25 cellular contexts compared by ENCODE assay signal in the genomic region with DNA sequence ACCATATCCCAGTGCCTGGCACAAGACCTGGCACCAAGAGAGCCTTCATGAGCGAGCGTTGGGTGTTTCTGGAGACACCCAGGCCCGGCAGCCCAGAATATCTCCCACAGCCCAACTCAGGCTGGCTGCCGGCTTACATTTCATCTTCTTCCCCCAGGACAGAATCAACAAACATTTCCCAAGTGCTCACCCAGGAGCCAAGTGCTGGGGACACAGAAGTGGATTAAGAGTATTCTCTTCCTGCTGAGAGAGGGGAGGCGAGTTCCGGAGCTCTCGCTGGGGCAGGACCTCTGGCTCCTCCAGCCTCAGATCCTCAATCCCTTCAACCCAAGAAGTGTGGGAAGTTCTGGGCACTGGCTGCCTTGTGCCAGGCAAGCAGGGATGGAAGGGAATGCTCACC. TPM values are rescaled to one million over a fixed set of nuclear protein-coding genes. Genes with fewer than 3 reads are reported as not detected.
DNase-seq lines count a peak whose midpoint lies in the region; ATAC-seq and TF ChIP-seq lines count a peak whose summit lies in the region.
"Had no signal": no experiment of that assay in that cellular context is flagged by ENCODE, and none has a peak within 500 bp of the region (broad histone marks: within the 10 kb centered on the region; RNA-seq: fewer than 3 reads in every experiment).

No MANE protein-coding gene starts in this region.

- H3K4me1 Mint-ChIP-seq in activated naive CD8-positive, alpha-beta T cell (ENCODE audit: low read depth), result peaks cover 73% of the 10 kb centered on the region
- H3K4me1 Mint-ChIP-seq in activated naive CD8-positive, alpha-beta T cell treated with anti-CD3 and anti-CD28 coated beads for 36 hours, result peaks cover 69% of the 10 kb centered on the region

- TF ChIP-seq CTCF in body of pancreas (IDR thresholded peaks at IDR 0.05) (no peak), lung (IDR thresholded peaks at IDR 0.05; ENCODE audit: control extremely low read depth, extremely low read depth) (no peak), upper lobe of left lung (IDR thresholded peaks at IDR 0.05) (no peak), right lobe of liver (IDR thresholded peaks at IDR 0.05) (no peak)

- ATAC-seq in body of pancreas, result no peak
- ATAC-seq in lung (ENCODE audit: insufficient read depth, low FRiP score), result peak; percentile 66
- peak; percentile 3 to 37 for ATAC-seq in upper lobe of left lung (ENCODE audit: low FRiP score in 2 of 2)
- ATAC-seq in GM18907 (IDR thresholded peaks at IDR 0.05; ENCODE audit: unreplicated experiment), result no peak
- ATAC-seq in right lobe of liver, result no peak
- ATAC-seq: GM12878, HepG2 had no signal

- intact Hi-C loops in body of pancreas (cut with DNase I), result no loop called here
- intact Hi-C loops in right lobe of liver (cut with DNase I), result no loop called here

- no peaks in the 10 kb centered on the region for H3K36me3 Mint-ChIP-seq in activated naive CD8-positive, alpha-beta T cell
- no peaks in the 10 kb centered on the region for H3K36me3 Mint-ChIP-seq in activated naive CD8-positive, alpha-beta T cell treated with anti-CD3 and anti-CD28 coated beads for 36 hours

- H3K4me3 ChIP-seq in body of pancreas (no peak overlapping the region), lung (no peak overlapping the region), upper lobe of left lung (no peak overlapping the region), right lobe of liver (no peak overlapping the region)
- H3K4me3 ChIP-seq: GM12878, Peyer's patch, psoas muscle had no signal

- no peaks in the 10 kb centered on the region for H3K36me3 ChIP-seq in body of pancreas (replicated peaks in 1 of 2; ENCODE audit: insufficient read depth in 1 of 2, low read depth in 2 of 2)
- no peaks in the 10 kb centered on the region for H3K36me3 ChIP-seq in lung (ENCODE audit: control insufficient read depth in 2 of 2, insufficient read depth in 2 of 2, low read length in 2 of 2)
- H3K36me3 ChIP-seq in upper lobe of left lung, result no peaks in the 10 kb centered on the region
- H3K36me3 ChIP-seq in right lobe of liver, result no peaks in the 10 kb centered on the region
- H3K36me3 ChIP-seq: Peyer's patch had no signal

- H3K9me3 ChIP-seq in body of pancreas (no peaks in the 10 kb centered on the region), lung (ENCODE audit: control insufficient read depth in 2 of 2, insufficient read depth in 1 of 2, low read length in 1 of 2) (no peaks in the 10 kb centered on the region), upper lobe of left lung (no peaks in the 10 kb centered on the region), right lobe of liver (no peaks in the 10 kb centered on the region)
- H3K9me3 ChIP-seq: Peyer's patch, psoas muscle, SK-N-SH had no signal

- in situ Hi-C loops in ACHN (cut with HindIII; ENCODE audit: low pct_ligation_motif_present, low pct_unique_long_range_greater_than_20kb, low sequenced_read_pairs), result no loop called here

- H3K27me3 ChIP-seq in body of pancreas (no peaks in the 10 kb centered on the region), lung (ENCODE audit: control insufficient read depth, insufficient read depth) (no peaks in the 10 kb centered on the region), upper lobe of left lung (no peaks in the 10 kb centered on the region), right lobe of liver (no peaks in the 10 kb centered on the region)
- H3K27me3 ChIP-seq: Peyer's patch had no signal

- H3K4me3 Mint-ChIP-seq in activated naive CD8-positive, alpha-beta T cell, result no peak overlapping the region
- H3K4me3 Mint-ChIP-seq in activated naive CD8-positive, alpha-beta T cell treated with anti-CD3 and anti-CD28 coated beads for 36 hours, result no peak overlapping the region
- H3K4me3 Mint-ChIP-seq: H9, nephron had no signal

- WGBS in body of pancreas, 2 donors, result 59 to 73% methylated on average over 7 of the region's 7 CpGs
- WGBS in lung, 2 donors, result 60 to 76% methylated on average over 7 of the region's 7 CpGs
- WGBS in upper lobe of left lung, 2 donors, result 62 to 65% methylated on average over 7 of the region's 7 CpGs
- whole genome bisulfite sequencing in right lobe of liver (ENCODE audit: insufficient coverage, low coverage, low lambda C conversion rate, missing lambda C conversion rate), result 82% methylated on average over 3 of the region's 7 CpGs

- peak overlapping the region in 3 of 4 donors; percentile 4 to 59 (median 49) for H3K27ac ChIP-seq in body of pancreas
- peak overlapping the region in 1 of 2 donors; percentile 70 for H3K27ac ChIP-seq in lung (ENCODE audit: low read depth in 1 of 2, low read length in 1 of 2)
- H3K27ac ChIP-seq in upper lobe of left lung, result peak overlapping the region; percentile 7 to 83 (median 50)
- no peak overlapping the region for H3K27ac ChIP-seq in right lobe of liver
- H3K27ac ChIP-seq: C4-2B, psoas muscle had no signal

- H3K9me3 Mint-ChIP-seq in activated naive CD8-positive, alpha-beta T cell (ENCODE audit: low read depth), result no peaks in the 10 kb centered on the region
- no peaks in the 10 kb centered on the region for H3K9me3 Mint-ChIP-seq in activated naive CD8-positive, alpha-beta T cell treated with anti-CD3 and anti-CD28 coated beads for 36 hours
- H3K9me3 Mint-ChIP-seq: H9, nephron had no signal

- peaks cover 71% of the 10 kb centered on the region for H3K4me1 ChIP-seq in body of pancreas
- peaks cover 0 to 29% of the 10 kb centered on the region in 2 donors for H3K4me1 ChIP-seq in lung (ENCODE audit: control insufficient read depth in 2 of 2, insufficient read depth in 2 of 2, low read length in 2 of 2)
- peaks cover 19 to 47% (median 37%) of the 10 kb centered on the region in 4 donors for H3K4me1 ChIP-seq in upper lobe of left lung
- H3K4me1 ChIP-seq in right lobe of liver, result peaks cover 0 to 14% (median 0%) of the 10 kb centered on the region in 4 donors
- H3K4me1 ChIP-seq: psoas muscle had no signal

- no peaks in the 10 kb centered on the region for H3K27me3 Mint-ChIP-seq in activated naive CD8-positive, alpha-beta T cell
- no peaks in the 10 kb centered on the region for H3K27me3 Mint-ChIP-seq in activated naive CD8-positive, alpha-beta T cell treated with anti-CD3 and anti-CD28 coated beads for 36 hours

- DNase-seq in activated naive CD8-positive, alpha-beta T cell treated with anti-CD3 and anti-CD28 coated beads for 36 hours, result no peak
- DNase-seq in body of pancreas, result no peak
- peak; percentile 62 for DNase-seq in lung (ENCODE audit: low spot score)
- peak in 1 of 2 donors; percentile 77 for DNase-seq in upper lobe of left lung
- DNase-seq in right lobe of liver, result no peak
- no peak for DNase-seq in ACHN
- DNase-seq: activated CD8-positive, alpha-beta memory T cell treated with anti-CD3 and anti-CD28 coated beads, Interleukin-2, amount 50 U/mL, for 4 hours; activated gamma-delta T cell; central memory CD4-positive, alpha-beta T cell; DMS153; effector CD4-positive, alpha-beta T cell; H9; NCI-H1436; NCI-H2227 treated with DMSO at 0.1 percent for 48 hours; Peyer's patch; psoas muscle; SK-N-SH; small intestine; stimulated activated CD4-positive, alpha-beta T cell treated with anti-CD3 and anti-CD28 coated beads, Interleukin-4, amount 100 ng/mL, for 24 hours had no signal

- TF ChIP-seq EP300 in upper lobe of left lung (IDR thresholded peaks at IDR 0.05), result peak in 1 of 4 donors; percentile 19

- TF ChIP-seq POLR2A in body of pancreas (IDR thresholded peaks at IDR 0.05), result no peak
- TF ChIP-seq POLR2A in upper lobe of left lung (IDR thresholded peaks at IDR 0.05), result no peak
- TF ChIP-seq POLR2A in right lobe of liver (IDR thresholded peaks at IDR 0.05), result no peak

- peak overlapping the region; percentile 1 for H3K27ac Mint-ChIP-seq in activated naive CD8-positive, alpha-beta T cell
- no peak overlapping the region for H3K27ac Mint-ChIP-seq in activated naive CD8-positive, alpha-beta T cell treated with anti-CD3 and anti-CD28 coated beads for 36 hours
- H3K27ac Mint-ChIP-seq: nephron had no signal

RNA-seq across cellular contexts. Expression of gene IFFO2, which starts 23.6 kb away (rescaled TPM):
- total RNA-seq in activated naive CD8-positive, alpha-beta T cell treated with anti-CD3 and anti-CD28 coated beads for 36 hours, result 10 to 100 TPM; 21.4 to 21.7 TPM
- total RNA-seq in body of pancreas (100 to 1,000 TPM in 1 of 2 donors, 10 to 100 TPM in 1; 23.1 to 219 TPM), lung (10 to 100 TPM in 1 of 2 donors, 1 to 10 TPM in 1; 8.7 to 18.9 TPM), upper lobe of left lung (10 to 100 TPM in 3 of 6 donors, 1 to 10 TPM in 3; 9.2 to 19.3 (median 11.0) TPM), right lobe of liver (10 to 100 TPM in 2 of 6 experiments, 1 to 10 TPM in 4; 2.9 to 12.7 (median 7.2) TPM)
- polyA plus RNA-seq in lung, result 1 to 10 TPM; 7.6 to 8.0 TPM

RNA-seq across cellular contexts. Expression of gene ALDH4A1, which starts 30.5 kb away (rescaled TPM):
- total RNA-seq in activated naive CD8-positive, alpha-beta T cell treated with anti-CD3 and anti-CD28 coated beads for 36 hours, result 1 to 10 TPM; 3.9 to 4.7 TPM
- 10 to 100 TPM in 1 of 2 donors, 1 to 10 TPM in 1; 4.7 to 15.5 TPM for total RNA-seq in body of pancreas
- 10 to 100 TPM in 1 of 2 donors, 1 to 10 TPM in 1; 6.4 to 12.5 TPM for total RNA-seq in lung
- 10 to 100 TPM in 1 of 2 donors, 1 to 10 TPM in 1; 9.9 to 16.3 TPM for polyA plus RNA-seq in lung
- total RNA-seq in upper lobe of left lung, result 10 to 100 TPM in 5 of 6 donors, 1 to 10 TPM in 1; 5.7 to 13.4 (median 11.5) TPM
- 100 to 1,000 TPM; 218 to 364 (median 265) TPM for total RNA-seq in right lobe of liver

Comparison
In these comparisons a context has a peak if more than half of its experiments do, and no peak if none do; other contexts are left out.
1. ATAC-seq: peak in lung (single experiment) and upper lobe of left lung (2 of 2); none in body of pancreas (single experiment), GM18907 (single experiment) and right lobe of liver (0 of 4).
2. H3K27ac ChIP-seq: peak in body of pancreas (3 of 4) and upper lobe of left lung (4 of 4); none in right lobe of liver (0 of 3).
3. RNA of gene ALDH4A1, which starts 30.5 kb away (total RNA-seq): 218 to 364 TPM in right lobe of liver; 4.7 to 15.5 TPM in body of pancreas, 6.4 to 12.5 TPM in lung, 5.7 to 13.4 TPM in upper lobe of left lung and 3.9 to 4.7 TPM in activated naive CD8-positive, alpha-beta T cell treated with anti-CD3 and anti-CD28 coated beads for 36 hours; every median in the first group is over 10 times any median in the second.